Comparison of ENCODE assay signal across 8 cellular contexts in the genomic region with DNA sequence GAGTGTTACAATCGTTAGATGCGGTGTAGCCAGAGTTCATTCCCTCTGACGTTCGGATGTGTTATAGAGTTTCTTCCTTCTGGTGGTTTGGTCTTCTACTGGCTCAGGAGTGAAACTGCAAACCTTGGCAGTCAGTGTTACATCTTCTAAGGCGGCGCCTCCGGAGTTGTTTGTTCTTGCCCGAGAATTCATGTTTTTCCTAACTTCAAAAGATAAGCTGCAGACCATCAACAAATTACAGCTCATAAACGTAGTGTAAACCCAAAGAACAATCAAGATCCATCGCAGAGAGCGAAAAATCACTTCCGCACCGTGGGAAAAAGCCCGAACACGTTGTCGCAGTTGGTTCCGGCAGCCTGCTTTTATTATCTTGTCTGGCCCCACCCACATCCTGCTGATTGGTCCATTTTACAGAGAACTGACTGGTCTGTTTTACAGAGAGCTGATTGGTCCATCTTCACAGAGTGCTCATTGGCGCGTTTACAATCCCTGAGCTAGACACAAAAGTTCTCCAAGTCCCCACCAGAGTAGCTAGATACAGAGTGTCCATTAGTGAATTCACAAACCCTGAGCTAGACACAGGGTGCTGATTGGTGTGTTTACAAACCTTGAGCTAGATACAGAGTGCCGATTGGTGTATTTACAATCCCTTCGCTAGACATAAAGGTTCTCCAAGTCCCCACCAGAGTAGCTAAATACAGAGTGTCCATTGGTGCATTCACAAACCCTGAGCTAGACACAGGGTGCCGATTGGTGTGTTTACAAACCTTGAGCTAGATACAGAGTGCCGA. TPM values are rescaled to one million over a fixed set of nuclear protein-coding genes. Genes with fewer than 3 reads are reported as not detected.
A peak's percentile ranks its signal among the peaks of the same experiment; 100 is the strongest.
DNase-seq lines count a peak whose midpoint lies in the region; ATAC-seq, FAIRE-seq and TF ChIP-seq lines count a peak whose summit lies in the region.
"Not testable (repeated sequence)": the region's sequence is repeated elsewhere in the genome, so short reads cannot be mapped to it uniquely, and the experiment has no call there.

No MANE protein-coding gene starts in this region.

- peak overlapping the region; percentile 78 for H3K4me3 Mint-ChIP-seq in activated T-cell treated with anti-CD3 and anti-CD28 coated beads, Interleukin-2, amount 50 U/mL, for 24 hours

- H3K4me1 ChIP-seq in effector memory CD4-positive, alpha-beta T cell (ENCODE audit: control insufficient read depth, insufficient read depth, low read length, poor library complexity, severe bottlenecking); lung (ENCODE audit: control insufficient read depth in 2 of 2, insufficient read depth in 2 of 2, low read length in 2 of 2): not testable (repeated sequence)

- not testable (repeated sequence) for H3K9me3 Mint-ChIP-seq in activated T-cell treated with anti-CD3 and anti-CD28 coated beads, Interleukin-2, amount 50 U/mL, for 24 hours

- peaks cover 45% of the 10 kb centered on the region for H3K4me1 Mint-ChIP-seq in activated T-cell treated with anti-CD3 and anti-CD28 coated beads, Interleukin-2, amount 50 U/mL, for 24 hours (ENCODE audit: low read depth)

- H3K27me3 ChIP-seq in effector memory CD4-positive, alpha-beta T cell (replicated peaks; ENCODE audit: control insufficient read depth, insufficient read depth, low read length, poor library complexity, severe bottlenecking); lung (ENCODE audit: control insufficient read depth, insufficient read depth): not testable (repeated sequence)

- not testable (repeated sequence) for TF ChIP-seq CTCF in lung (IDR thresholded peaks at IDR 0.05; ENCODE audit: control extremely low read depth, extremely low read depth)

- H3K4me3 ChIP-seq in effector memory CD4-positive, alpha-beta T cell (ENCODE audit: insufficient read depth, low read depth, low read length, poor library complexity, severe bottlenecking): peak overlapping the region; percentile 66
- H3K4me3 ChIP-seq in lung: not testable (repeated sequence)

- H3K27ac Mint-ChIP-seq in activated T-cell treated with anti-CD3 and anti-CD28 coated beads, Interleukin-2, amount 50 U/mL, for 24 hours: peak overlapping the region; percentile 90

- WGBS in lung, 2 donors: 71 to 80% methylated on average over 23 of the region's 23 CpGs

- DNase-seq in A172 (ENCODE audit: low spot score) (peak; percentile 91), NCI-H1436 treated with DMSO at 0.1 percent for 48 hours (lab: John Stamatoyannopoulos, UW) (peak; percentile 50), SK-N-DZ (ENCODE audit: low spot score) (peak; percentile 23), lung (ENCODE audit: low spot score) (peak; percentile 35)
- DNase-seq in GM19239 (ENCODE audit: insufficient read length, low spot score): not testable (repeated sequence)
- DNase-seq in activated T-cell treated with anti-CD3 and anti-CD28 coated beads, Interleukin-2, amount 50 U/mL, for 24 hours: peak; percentile 69
- peak in 2 of 3 donors; percentile 44 to 53 for DNase-seq in effector memory CD4-positive, alpha-beta T cell
- DNase-seq in stimulated activated CD4-positive, alpha-beta T cell treated with anti-CD3 and anti-CD28 coated beads, Interleukin-15, amount 100 ng/mL, for 24 hours: peak; percentile 75

- not testable (repeated sequence) for H3K9me3 ChIP-seq in effector memory CD4-positive, alpha-beta T cell (ENCODE audit: control insufficient read depth, low read length); lung (ENCODE audit: control insufficient read depth in 2 of 2, insufficient read depth in 1 of 2, low read length in 1 of 2)

- ATAC-seq in lung (ENCODE audit: insufficient read depth, low FRiP score): peak; percentile 1

- H3K36me3 Mint-ChIP-seq in activated T-cell treated with anti-CD3 and anti-CD28 coated beads, Interleukin-2, amount 50 U/mL, for 24 hours (ENCODE audit: low read depth): not testable (repeated sequence)

- H3K36me3 ChIP-seq in effector memory CD4-positive, alpha-beta T cell (ENCODE audit: control insufficient read depth, insufficient read depth, low read length); lung (ENCODE audit: control insufficient read depth in 2 of 2, insufficient read depth in 2 of 2, low read length in 2 of 2): not testable (repeated sequence)

- peak; percentile 58 for FAIRE-seq in GM19239 (lab: Jason Lieb, UNC)

- not testable (repeated sequence) for H3K27me3 Mint-ChIP-seq in activated T-cell treated with anti-CD3 and anti-CD28 coated beads, Interleukin-2, amount 50 U/mL, for 24 hours

- peak overlapping the region; percentile 69 for H3K27ac ChIP-seq in effector memory CD4-positive, alpha-beta T cell (ENCODE audit: insufficient read depth, low read length, poor library complexity, severe bottlenecking)
- not testable (repeated sequence) for H3K27ac ChIP-seq in lung (ENCODE audit: low read depth in 1 of 2, low read length in 1 of 2)

RNA-seq across cellular contexts. Expression of a gene that starts 58.0 kb away (rescaled TPM):
- 59.1 and 66.4 TPM in 2 replicates for total RNA-seq in A172 (2014; rRNA removed; shearing (Covaris generic))
- 74.0 and 84.2 TPM in 2 replicates for polyA plus RNA-seq in SK-N-DZ (2014; cell fraction: cytosol; rRNA removed)
- polyA plus RNA-seq in SK-N-DZ (2014; cell fraction: nucleus; rRNA removed): 121 and 154 TPM in 2 replicates
- 10 to 100 TPM; 47.0 to 81.9 TPM for total RNA-seq in lung
- 10 to 100 TPM; 34.8 to 45.1 TPM for polyA plus RNA-seq in lung
